ENCODE assay signal across 9 cellular contexts in the genomic region with DNA sequence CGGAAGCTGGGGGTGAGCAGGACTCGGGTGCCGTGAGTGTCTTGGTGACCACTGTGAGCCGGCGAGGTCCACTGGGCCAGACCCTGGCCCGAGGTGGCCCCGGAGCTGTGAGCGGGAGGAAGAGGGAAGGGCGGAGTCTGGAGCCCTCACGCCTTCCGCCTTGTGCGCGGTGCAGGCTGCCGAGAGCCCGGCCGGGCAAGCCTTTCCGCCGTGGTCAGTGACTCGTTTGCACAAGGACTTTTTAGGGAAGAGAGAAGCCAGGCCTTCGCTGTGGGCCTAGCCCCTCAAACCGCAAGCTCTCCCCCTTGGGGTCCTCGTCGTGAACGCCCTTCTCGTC. TPM values are rescaled to one million over a fixed set of nuclear protein-coding genes. Genes with fewer than 3 reads are reported as not detected.
DNase-seq lines count a peak whose midpoint lies in the region; ATAC-seq and TF ChIP-seq lines count a peak whose summit lies in the region.
"Had no signal": no experiment of that assay in that cellular context is flagged by ENCODE, and none has a peak within 500 bp of the region (broad histone marks: within the 10 kb centered on the region; RNA-seq: fewer than 3 reads in every experiment).

No MANE protein-coding gene starts in this region.

- TF ChIP-seq CTCF in smooth muscle cell (IDR thresholded peaks at IDR 0.05; ENCODE audit: borderline replicate concordance, insufficient read depth, poor library complexity, severe bottlenecking) = no peak

- H3K27me3 ChIP-seq in smooth muscle cell (ENCODE audit: low read depth) = peaks cover 6% of the 10 kb centered on the region
- H3K27me3 ChIP-seq: SJSA1 had no signal

- H3K36me3 ChIP-seq in smooth muscle cell (ENCODE audit: low read depth) = no peaks in the 10 kb centered on the region
- H3K36me3 ChIP-seq: SJSA1 had no signal

- ATAC-seq in GM21423 (IDR thresholded peaks at IDR 0.05; ENCODE audit: unreplicated experiment) (peak; percentile 34), GM19324 (IDR thresholded peaks at IDR 0.05; ENCODE audit: low FRiP score, unreplicated experiment) (no peak)

- no peaks in the 10 kb centered on the region for H3K4me1 ChIP-seq in smooth muscle cell (ENCODE audit: low read depth)

- peak; percentile 6 for DNase-seq in DMS153 (lab: John Stamatoyannopoulos, UW)
- DNase-seq in NCI-H774 (lab: John Stamatoyannopoulos, UW) = peak; percentile 17
- DNase-seq in astrocyte of the hippocampus (ENCODE audit: low read depth, low spot score) = peak; percentile 70
- no peak for DNase-seq in smooth muscle cell (lab: John Stamatoyannopoulos, UW; ENCODE audit: unreplicated experiment)
- no peak for DNase-seq in T-helper 9 cell

- H3K27ac ChIP-seq in smooth muscle cell (ENCODE audit: low read depth) = no peak overlapping the region
- H3K27ac ChIP-seq: SJSA1 had no signal

- H3K4me2 ChIP-seq in smooth muscle cell = peak overlapping the region; percentile 93

- no peaks in the 10 kb centered on the region for H3K79me2 ChIP-seq in smooth muscle cell (ENCODE audit: low read depth)

- H2AFZ ChIP-seq in smooth muscle cell (ENCODE audit: low read depth) = peak overlapping the region; percentile 88

- WGBS in smooth muscle cell (ENCODE audit: low lambda C conversion rate) = 18% methylated on average over 20 of the region's 25 CpGs

- H3F3A ChIP-seq in smooth muscle cell (ENCODE audit: low read depth) = no peaks in the 10 kb centered on the region

- no peaks in the 10 kb centered on the region for H3K9me3 ChIP-seq in iPS-18c (ENCODE audit: control insufficient read depth, insufficient read depth, low read length)
- no peaks in the 10 kb centered on the region for H3K9me3 ChIP-seq in smooth muscle cell (replicated peaks; ENCODE audit: low read depth)
- H3K9me3 ChIP-seq: SJSA1 had no signal

- H4K20me1 ChIP-seq in smooth muscle cell (ENCODE audit: low read depth) = no peaks in the 10 kb centered on the region

- peak overlapping the region; percentile 23 for H3K9ac ChIP-seq in smooth muscle cell (ENCODE audit: low read depth)

- H3K4me3 ChIP-seq in iPS-18c (ENCODE audit: insufficient read depth, low read depth, low read length) (peak overlapping the region; percentile 65), smooth muscle cell (peak overlapping the region; percentile 48)

RNA-seq across cellular contexts. Expression of a gene that starts 40.9 kb away (rescaled TPM):
- 26.6 and 40.6 TPM in 2 replicates for total RNA-seq in smooth muscle cell
- polyA plus RNA-seq in smooth muscle cell = 30.9 and 36.3 TPM in 2 replicates

Comparison
In these comparisons a context has a peak if more than half of its experiments do, and no peak if none do; other contexts are left out.
1. DNase-seq: peak in DMS153 (single experiment), NCI-H774 (single experiment) and astrocyte of the hippocampus (single experiment); none in smooth muscle cell (single experiment) and T-helper 9 cell (single experiment).